ENCODE assay signal across 14 cellular contexts in the genomic region with DNA sequence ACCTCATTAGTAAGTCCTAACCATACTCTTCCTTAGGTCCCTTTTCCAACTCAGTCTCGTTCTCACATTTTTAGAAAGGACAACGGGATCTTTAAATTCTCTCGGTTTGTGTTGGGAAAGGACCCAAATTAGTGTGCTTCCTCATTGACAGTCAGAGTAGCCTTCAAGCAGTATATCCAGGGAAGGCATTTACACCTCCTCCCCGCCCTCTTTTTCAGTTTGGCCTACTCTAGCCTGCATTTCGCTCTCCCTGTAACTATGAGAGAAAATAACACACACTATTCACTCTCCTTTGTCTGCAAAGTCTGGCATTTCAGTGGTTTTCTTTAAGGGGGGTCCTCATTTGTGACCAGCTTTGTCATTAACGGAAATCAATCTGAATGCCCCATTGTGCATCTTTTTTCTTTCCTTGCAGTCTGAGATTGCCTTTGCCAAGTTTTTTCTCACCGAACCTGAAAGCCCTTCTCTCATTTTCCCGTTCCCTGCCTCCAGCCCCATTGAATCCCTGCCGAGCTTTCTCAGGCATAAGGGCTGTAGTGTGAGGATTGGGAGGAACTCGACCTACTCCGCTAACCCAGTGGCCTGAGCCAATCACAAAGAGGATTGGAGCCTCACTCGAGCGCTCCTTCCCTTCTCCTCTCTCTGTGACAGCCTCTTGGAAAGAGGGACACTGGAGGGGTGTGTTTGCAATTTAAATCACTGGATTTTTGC. TPM values are rescaled to one million over a fixed set of nuclear protein-coding genes. Genes with fewer than 3 reads are reported as not detected.
DNase-seq lines count a peak whose midpoint lies in the region; ATAC-seq and TF ChIP-seq lines count a peak whose summit lies in the region.
"Had no signal": no experiment of that assay in that cellular context is flagged by ENCODE, and none has a peak within 500 bp of the region (broad histone marks: within the 10 kb centered on the region; RNA-seq: fewer than 3 reads in every experiment).

No MANE protein-coding gene starts in this region.

- H3K9me2 ChIP-seq in neural cell (ENCODE audit: insufficient read depth, low read length) = no peaks in the 10 kb centered on the region

- H3K4me2 ChIP-seq in neural cell (ENCODE audit: low read length) = peak overlapping the region; percentile 8

- no peaks in the 10 kb centered on the region for H3K36me3 ChIP-seq in neural cell (ENCODE audit: insufficient read depth, low read length)
- H3K36me3 ChIP-seq: prostate gland had no signal

- peak overlapping the region; percentile 54 for H3K4me3 ChIP-seq in neural cell (ENCODE audit: low read length)
- H3K4me3 ChIP-seq: prostate gland had no signal

- TF ChIP-seq EP300 in neural cell (conservative IDR thresholded peaks at IDR 0.05; ENCODE audit: poor library complexity, severe bottlenecking) = no peak

- H3K9ac ChIP-seq in neural cell (ENCODE audit: low read length) = peak overlapping the region; percentile 29

- H3K9me3 ChIP-seq in neural cell (ENCODE audit: low read length) = no peaks in the 10 kb centered on the region
- H3K9me3 ChIP-seq: prostate gland had no signal

- H3K27me3 ChIP-seq in foreskin keratinocyte = no peaks in the 10 kb centered on the region
- no peaks in the 10 kb centered on the region for H3K27me3 ChIP-seq in neural cell (ENCODE audit: insufficient read depth, low read depth, low read length)

- DNase-seq in G401 (ENCODE audit: low spot score) (peak; percentile 98), NCI-H69 (lab: John Stamatoyannopoulos, UW) (peak; percentile 98), foreskin keratinocyte (no peak), dermis blood vessel endothelial cell (no peak), NCI-H524 (lab: John Stamatoyannopoulos, UW) (no peak)
- DNase-seq in activated CD4-positive, CD25-positive, alpha-beta regulatory T cell (lab: John Stamatoyannopoulos, UW) = no peak
- DNase-seq: effector memory CD4-positive, alpha-beta T cell; PC-3 had no signal

- H3F3A ChIP-seq in neural cell (ENCODE audit: insufficient read depth, low read length, poor library complexity, severe bottlenecking) = no peaks in the 10 kb centered on the region

- peaks cover 13% of the 10 kb centered on the region for H3K79me2 ChIP-seq in neural cell (replicated peaks; ENCODE audit: insufficient read depth, low read length)

- in situ Hi-C loops in G401 (cut with HindIII; ENCODE audit: low sequenced_read_pairs) = no loop called here

- ATAC-seq in foreskin keratinocyte (peak; percentile 67), HG03439 (IDR thresholded peaks at IDR 0.05; ENCODE audit: unreplicated experiment) (no peak)
- ATAC-seq: PC-3 had no signal

- no peak for TF ChIP-seq RAD21 in neural cell (conservative IDR thresholded peaks at IDR 0.05)

- H3K4me1 ChIP-seq in foreskin keratinocyte = no peaks in the 10 kb centered on the region
- H3K4me1 ChIP-seq: prostate gland had no signal

- H4K20me1 ChIP-seq in neural cell (ENCODE audit: insufficient read depth) = no peaks in the 10 kb centered on the region

- H3K27ac ChIP-seq in foreskin keratinocyte (no peak overlapping the region), neural cell (ENCODE audit: low read length) (peak overlapping the region; percentile 4)
- H3K27ac ChIP-seq: prostate gland had no signal

- TF ChIP-seq CTCF in foreskin keratinocyte (conservative IDR thresholded peaks at IDR 0.05) (no peak), neural cell (IDR thresholded peaks at IDR 0.05; ENCODE audit: poor library complexity, severe bottlenecking) (no peak)

- peak overlapping the region; percentile 11 for H2AFZ ChIP-seq in neural cell (ENCODE audit: low read depth, low read length)

TF ChIP-seq in neural cell, 6 proteins besides CTCF, POLR2A, EP300 and RAD21:
- no peak for TF ChIP-seq EZH2 (IDR thresholded peaks at IDR 0.05; ENCODE audit: borderline replicate concordance, insufficient read depth, low read length, poor library complexity, severe bottlenecking)
- TF ChIP-seq, protein P1, sequence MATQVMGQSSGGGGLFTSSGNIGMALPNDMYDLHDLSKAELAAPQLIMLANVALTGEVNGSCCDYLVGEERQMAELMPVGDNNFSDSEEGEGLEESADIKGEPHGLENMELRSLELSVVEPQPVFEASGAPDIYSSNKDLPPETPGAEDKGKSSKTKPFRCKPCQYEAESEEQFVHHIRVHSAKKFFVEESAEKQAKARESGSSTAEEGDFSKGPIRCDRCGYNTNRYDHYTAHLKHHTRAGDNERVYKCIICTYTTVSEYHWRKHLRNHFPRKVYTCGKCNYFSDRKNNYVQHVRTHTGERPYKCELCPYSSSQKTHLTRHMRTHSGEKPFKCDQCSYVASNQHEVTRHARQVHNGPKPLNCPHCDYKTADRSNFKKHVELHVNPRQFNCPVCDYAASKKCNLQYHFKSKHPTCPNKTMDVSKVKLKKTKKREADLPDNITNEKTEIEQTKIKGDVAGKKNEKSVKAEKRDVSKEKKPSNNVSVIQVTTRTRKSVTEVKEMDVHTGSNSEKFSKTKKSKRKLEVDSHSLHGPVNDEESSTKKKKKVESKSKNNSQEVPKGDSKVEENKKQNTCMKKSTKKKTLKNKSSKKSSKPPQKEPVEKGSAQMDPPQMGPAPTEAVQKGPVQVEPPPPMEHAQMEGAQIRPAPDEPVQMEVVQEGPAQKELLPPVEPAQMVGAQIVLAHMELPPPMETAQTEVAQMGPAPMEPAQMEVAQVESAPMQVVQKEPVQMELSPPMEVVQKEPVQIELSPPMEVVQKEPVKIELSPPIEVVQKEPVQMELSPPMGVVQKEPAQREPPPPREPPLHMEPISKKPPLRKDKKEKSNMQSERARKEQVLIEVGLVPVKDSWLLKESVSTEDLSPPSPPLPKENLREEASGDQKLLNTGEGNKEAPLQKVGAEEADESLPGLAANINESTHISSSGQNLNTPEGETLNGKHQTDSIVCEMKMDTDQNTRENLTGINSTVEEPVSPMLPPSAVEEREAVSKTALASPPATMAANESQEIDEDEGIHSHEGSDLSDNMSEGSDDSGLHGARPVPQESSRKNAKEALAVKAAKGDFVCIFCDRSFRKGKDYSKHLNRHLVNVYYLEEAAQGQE (IDR thresholded peaks at IDR 0.05; ENCODE audit: borderline replicate concordance) = no peak

RNA-seq across cellular contexts. Expression of a gene that starts 0.4 kb away (rescaled TPM):
- not detected in 2 replicates for total RNA-seq in G401 (2014; rRNA removed; shearing (Covaris generic))
- total RNA-seq in foreskin keratinocyte = 0.27 and 0.39 TPM in 2 replicates
- 0.49 and 0.59 TPM in 2 replicates for polyA plus RNA-seq in foreskin keratinocyte
- polyA plus RNA-seq in neural cell = 27.7 and 37.2 TPM in 2 replicates
- 8.8 and 13.9 TPM in 2 replicates for polyA minus RNA-seq in neural cell
- total RNA-seq in dermis blood vessel endothelial cell = not detected in 2 replicates
- total RNA-seq: glomerular endothelial cell, lung microvascular endothelial cell, PC-3, prostate gland, ureter had no signal

RNA-seq across cellular contexts. Expression of a gene that starts 9.9 kb away (rescaled TPM):
- total RNA-seq in G401 (2014; rRNA removed; shearing (Covaris generic)) = 0.07 and 1.2 TPM in 2 replicates
- total RNA-seq in foreskin keratinocyte (4.7 and 6.9 TPM in 2 replicates), dermis blood vessel endothelial cell (4.8 and 6.3 TPM in 2 replicates)
- polyA plus RNA-seq in foreskin keratinocyte (2.7 and 5.0 TPM in 2 replicates), neural cell (7.2 and 8.2 TPM in 2 replicates)
- polyA minus RNA-seq in neural cell = 4.9 and 5.0 TPM in 2 replicates

Comparison
In these comparisons a context has a peak if more than half of its experiments do, and no peak if none do; other contexts are left out.
1. DNase-seq: peak in G401 (single experiment) and NCI-H69 (single experiment); none in foreskin keratinocyte (0 of 2), dermis blood vessel endothelial cell (single experiment), activated CD4-positive, CD25-positive, alpha-beta regulatory T cell (0 of 4) and NCI-H524 (0 of 2).